23 cellular contexts compared by ENCODE assay signal in genomic region chr15:88480981-88481380, GRCh38. TPM values are rescaled to one million over a fixed set of nuclear protein-coding genes. Genes with fewer than 3 reads are reported as not detected.
A peak's percentile ranks its signal among the peaks of the same experiment; 100 is the strongest.
DNase-seq lines count a peak whose midpoint lies in the region; ATAC-seq and TF ChIP-seq lines count a peak whose summit lies in the region.
"Had no signal": no experiment of that assay in that cellular context is flagged by ENCODE, and none has a peak within 500 bp of the region (broad histone marks: within the 10 kb centered on the region; RNA-seq: fewer than 3 reads in every experiment).

No MANE protein-coding gene starts in this region.

- WGBS in right lobe of liver (ENCODE audit: insufficient coverage, low coverage, low lambda C conversion rate, missing lambda C conversion rate), result 75% methylated on average over 7 of the region's 8 CpGs

- no peak overlapping the region for H3K9ac ChIP-seq in BLaER1 treated with 17β-estradiol and CSF1 and Interleukin-3, amounts not matched to agents 10 nM and 100 nM
- H3K9ac ChIP-seq: KMS-11 had no signal

- peaks cover 0 to 13% (median 4%) of the 10 kb centered on the region in 11 experiments; a peak in 8 of 22 replicates for H4K20me1 ChIP-seq in BLaER1 treated with 17β-estradiol and CSF1 and Interleukin-3, amounts not matched to agents 10 nM and 100 nM

- peaks cover 34 to 58% (median 44%) of the 10 kb centered on the region in 11 experiments for H3K36me3 ChIP-seq in BLaER1 treated with 17β-estradiol and CSF1 and Interleukin-3, amounts not matched to agents 10 nM and 100 nM
- H3K36me3 ChIP-seq in WERI-Rb-1, result peaks cover 19% of the 10 kb centered on the region
- peaks cover 0 to 15% (median 3%) of the 10 kb centered on the region in 4 donors for H3K36me3 ChIP-seq in right lobe of liver

- H3K27me3 ChIP-seq in BLaER1 treated with 17β-estradiol and CSF1 and Interleukin-3, amounts not matched to agents 10 nM and 100 nM, result no peaks in the 10 kb centered on the region
- H3K27me3 ChIP-seq in WERI-Rb-1 (ENCODE audit: insufficient read depth, low read depth, severe bottlenecking), result no peaks in the 10 kb centered on the region
- no peaks in the 10 kb centered on the region for H3K27me3 ChIP-seq in right lobe of liver

- H3K4me2 ChIP-seq in BLaER1 treated with 17β-estradiol and CSF1 and Interleukin-3, amounts not matched to agents 10 nM and 100 nM, result peak overlapping the region in 8 of 11 experiments; percentile 13 to 76 (median 59); a peak in 14 of 22 replicates
- H3K4me2 ChIP-seq: KMS-11 had no signal

- no peaks in the 10 kb centered on the region for H3K9me3 ChIP-seq in BLaER1 treated with 17β-estradiol and CSF1 and Interleukin-3, amounts not matched to agents 10 nM and 100 nM (replicated peaks in 1 of 11)
- H3K9me3 ChIP-seq in WERI-Rb-1 (ENCODE audit: severe bottlenecking) (no peaks in the 10 kb centered on the region), right lobe of liver (no peaks in the 10 kb centered on the region)
- H3K9me3 ChIP-seq: Caco-2 had no signal

- no peak overlapping the region for H3K27ac ChIP-seq in BLaER1 treated with 17β-estradiol and CSF1 and Interleukin-3, amounts not matched to agents 10 nM and 100 nM
- H3K27ac ChIP-seq in WERI-Rb-1 (peak overlapping the region; percentile 97), right lobe of liver (no peak overlapping the region)
- H3K27ac ChIP-seq: C4-2B, KMS-11, SK-N-MC had no signal

- TF ChIP-seq POLR2A in right lobe of liver (IDR thresholded peaks at IDR 0.05), result no peak

- DNase-seq in WERI-Rb-1, result no peak
- DNase-seq in globus pallidus (ENCODE audit: low spot score), result peak; percentile 17
- DNase-seq in occipital lobe (lab: John Stamatoyannopoulos, UW), result peak; percentile 46
- DNase-seq in NK-92 treated with Interleukin-12 subunit alpha and Interleukin-12 subunit beta, amount 100 ng/mL, for 24 hours (lab: John Stamatoyannopoulos, UW), result no peak
- no peak for DNase-seq in NCI-H1694 (lab: John Stamatoyannopoulos, UW)
- no peak for DNase-seq in NCI-H1417 (lab: John Stamatoyannopoulos, UW)
- no peak for DNase-seq in right lobe of liver
- DNase-seq: Caco-2; CD8-positive, alpha-beta T cell; GF-D8; IMR-90; NCI-H1048; NCI-H1417 treated with DMSO at 0.1 percent for 48 hours; NCI-H1930; NCI-H2107; NCI-H2227 treated with DMSO at 0.1 percent for 48 hours; NCI-H526 treated with DMSO at 0.1 percent for 48 hours; SIG-M5 had no signal

- TF ChIP-seq CTCF in WERI-Rb-1 (IDR thresholded peaks at IDR 0.05; ENCODE audit: low read depth, low read length) (no peak), right lobe of liver (IDR thresholded peaks at IDR 0.05) (no peak)

- H3K4me1 ChIP-seq in BLaER1 treated with 17β-estradiol and CSF1 and Interleukin-3, amounts not matched to agents 10 nM and 100 nM, result peaks cover 6 to 23% (median 16%) of the 10 kb centered on the region in 10 experiments
- H3K4me1 ChIP-seq in right lobe of liver, result peaks cover 0 to 4% (median 2%) of the 10 kb centered on the region in 4 donors
- H3K4me1 ChIP-seq: Caco-2 had no signal

- intact Hi-C loops in right lobe of liver (cut with DNase I), result no loop called here

- no peak overlapping the region for H3K4me3 ChIP-seq in BLaER1 treated with 17β-estradiol and CSF1 and Interleukin-3, amounts not matched to agents 10 nM and 100 nM
- H3K4me3 ChIP-seq in WERI-Rb-1 (ENCODE audit: low read depth, low read length) (no peak overlapping the region), right lobe of liver (no peak overlapping the region)
- H3K4me3 ChIP-seq: SK-N-MC had no signal

- ATAC-seq in right lobe of liver, result no peak
- ATAC-seq: CD8-positive, alpha-beta T cell; HCT116 had no signal

RNA-seq across cellular contexts. Expression of gene MRPS11, which starts 13.5 kb away (rescaled TPM):
- 16.7 TPM for total RNA-seq in occipital lobe
- 10 to 100 TPM; 25.4 to 38.0 (median 32.7) TPM for total RNA-seq in right lobe of liver

RNA-seq across cellular contexts. Expression of gene MRPL46, which starts 13.8 kb away (rescaled TPM):
- total RNA-seq in occipital lobe, result 15.6 TPM
- total RNA-seq in right lobe of liver, result 10 to 100 TPM; 25.4 to 38.4 (median 33.9) TPM

Comparison
In these comparisons a context has a peak if more than half of its experiments do, and no peak if none do; other contexts are left out.
1. DNase-seq: peak in globus pallidus (single experiment) and occipital lobe (single experiment); none in WERI-Rb-1 (single experiment), NK-92 treated with Interleukin-12 subunit alpha and Interleukin-12 subunit beta, amount 100 ng/mL, for 24 hours (single experiment), NCI-H1694 (single experiment), NCI-H1417 (0 of 3) and right lobe of liver (0 of 3).